In genomic region chr7:101940830-101941229, GRCh38 we compare ENCODE assay signal across 8 cellular contexts.
DNase-seq lines count a peak whose midpoint lies in the region; ATAC-seq and TF ChIP-seq lines count a peak whose summit lies in the region.

No MANE protein-coding gene starts in this region.

- peak overlapping the region; percentile 25; the same call in 1 of the 2 replicates for H3K4me3 ChIP-seq in iPS-20b (ENCODE audit: low read length)
- no peak overlapping the region for H3K4me3 ChIP-seq in thymus (ENCODE audit: low read length)

- H3K27ac ChIP-seq in RWPE1 (peak overlapping the region; percentile 99), iPS-20b (ENCODE audit: low read length) (no peak overlapping the region), thymus (ENCODE audit: low read depth) (peak overlapping the region; percentile 50)

- WGBS in thymus, result 78% methylated on average over 9 of the region's 9 CpGs

- H3K9me3 ChIP-seq in iPS-20b (ENCODE audit: insufficient read depth, low read depth, low read length) (no peaks in the 10 kb centered on the region), thymus (ENCODE audit: control insufficient read depth) (no peaks in the 10 kb centered on the region)

- peaks cover 32% of the 10 kb centered on the region for H3K4me1 ChIP-seq in iPS-20b (ENCODE audit: insufficient read depth, low read length)
- peaks cover 16% of the 10 kb centered on the region for H3K4me1 ChIP-seq in thymus (ENCODE audit: control insufficient read depth, insufficient read depth, low read length)

- TF ChIP-seq CTCF in RWPE1 (conservative IDR thresholded peaks at IDR 0.05; ENCODE audit: low read depth), result no peak

- DNase-seq in DMS53 (lab: John Stamatoyannopoulos, UW), result peak; percentile 29
- no peak for DNase-seq in DMS53 treated with DMSO at 0.1 percent for 48 hours (lab: John Stamatoyannopoulos, UW; ENCODE audit: unreplicated experiment)
- DNase-seq in RWPE1 (ENCODE audit: low spot score), result no peak
- DNase-seq in stimulated activated naive CD4-positive, alpha-beta T cell treated with Interleukin-2 at 50 U/mL for 16 hours (lab: John Stamatoyannopoulos, UW), result no peak
- DNase-seq in T1000 (lab: John Stamatoyannopoulos, UW), result no peak

- no peak for ATAC-seq in GM19035 (IDR thresholded peaks at IDR 0.05; ENCODE audit: unreplicated experiment)

- H3K27me3 ChIP-seq in iPS-20b (ENCODE audit: insufficient read depth, low read length) (no peaks in the 10 kb centered on the region), thymus (ENCODE audit: control insufficient read depth, insufficient read depth) (no peaks in the 10 kb centered on the region)

- H3K9ac ChIP-seq in iPS-20b (ENCODE audit: low read depth, low read length), result peak overlapping the region; percentile 64; the same call in 1 of the 2 replicates

- CTCF ChIA-PET in RWPE1 (lab: Yijun Ruan, JAX), result interaction anchor here (0.6 kb wide), 1 partner anchor 224 kb away, joined by 4 read pairs; no protein-coding TSS in a partner anchor

- POLR2A ChIA-PET in RWPE1 (lab: Yijun Ruan, JAX; ENCODE audit: low non-redundant PET), result interaction anchor here (0.5 kb wide), 1 partner anchor 290 kb away, joined by 5 read pairs; no protein-coding TSS in a partner anchor

- no peaks in the 10 kb centered on the region for H3K36me3 ChIP-seq in iPS-20b (ENCODE audit: insufficient read depth, low read depth, low read length)
- peaks cover 7% of the 10 kb centered on the region for H3K36me3 ChIP-seq in thymus (ENCODE audit: control insufficient read depth, insufficient read depth)
